In genomic region chr2:152097291-152098032, GRCh38 we compare ENCODE assay signal across 8 cellular contexts. TPM values are rescaled to one million over a fixed set of nuclear protein-coding genes. Genes with fewer than 3 reads are reported as not detected.
DNase-seq lines count a peak whose midpoint lies in the region; ATAC-seq, FAIRE-seq and TF ChIP-seq lines count a peak whose summit lies in the region.

No MANE protein-coding gene starts in this region.

- H3K27me3 Mint-ChIP-seq in activated CD4-positive, alpha-beta T cell treated with anti-CD3 and anti-CD28 coated beads for 36 hours, result peaks cover 42% of the 10 kb centered on the region
- H3K27me3 Mint-ChIP-seq in natural killer cell (ENCODE audit: low read depth in 2 of 2), result peaks cover 29 to 34% of the 10 kb centered on the region in 2 donors

- H3K4me3 Mint-ChIP-seq in activated CD4-positive, alpha-beta T cell treated with anti-CD3 and anti-CD28 coated beads for 36 hours, result peak overlapping the region; percentile 65
- H3K4me3 Mint-ChIP-seq in natural killer cell, result peak overlapping the region; percentile 88

- TF ChIP-seq CTCF in natural killer cell (IDR thresholded peaks at IDR 0.05), result no peak

- peaks cover 15% of the 10 kb centered on the region for H3K4me1 Mint-ChIP-seq in activated CD4-positive, alpha-beta T cell treated with anti-CD3 and anti-CD28 coated beads for 36 hours
- H3K4me1 Mint-ChIP-seq in natural killer cell, result peaks cover 30 to 31% of the 10 kb centered on the region in 2 donors

- H3K9me3 Mint-ChIP-seq in activated CD4-positive, alpha-beta T cell treated with anti-CD3 and anti-CD28 coated beads for 36 hours (ENCODE audit: low read depth), result no peaks in the 10 kb centered on the region
- no peaks in the 10 kb centered on the region for H3K9me3 Mint-ChIP-seq in natural killer cell

- peak overlapping the region; percentile 17 for H3K27ac ChIP-seq in epithelial cell of prostate

- H3K36me3 Mint-ChIP-seq in activated CD4-positive, alpha-beta T cell treated with anti-CD3 and anti-CD28 coated beads for 36 hours (ENCODE audit: low read depth), result no peaks in the 10 kb centered on the region
- H3K36me3 Mint-ChIP-seq in natural killer cell, result no peaks in the 10 kb centered on the region

- no peak overlapping the region for H3K27ac Mint-ChIP-seq in activated CD4-positive, alpha-beta T cell treated with anti-CD3 and anti-CD28 coated beads for 36 hours
- peak overlapping the region in 1 of 2 donors; percentile 43 for H3K27ac Mint-ChIP-seq in natural killer cell

- ATAC-seq in activated CD4-positive, alpha-beta T cell treated with anti-CD3 and anti-CD28 coated beads for 36 hours, result no peak
- ATAC-seq in natural killer cell, result peak in 1 of 3 donors; percentile 8
- ATAC-seq in HG03039 (IDR thresholded peaks at IDR 0.05; ENCODE audit: unreplicated experiment), result no peak

- intact Hi-C loops in activated CD4-positive, alpha-beta T cell treated with anti-CD3 and anti-CD28 coated beads for 36 hours (cut with DNase I, micrococcal nuclease), result no loop called here
- intact Hi-C loops in natural killer cell (cut with micrococcal nuclease), result no loop called here

- FAIRE-seq in RCC 7860 (lab: Jason Lieb, UNC), result no peak

- DNase-seq in activated CD4-positive, alpha-beta T cell treated with anti-CD3 and anti-CD28 coated beads for 36 hours, result no peak
- no peak for DNase-seq in activated CD4-positive, alpha-beta T cell treated with anti-CD3 and anti-CD28 coated beads, Interleukin-2, amount 50 U/mL, for 4 hours
- DNase-seq in RCC 7860 (ENCODE audit: low spot score) (peak; percentile 15), epithelial cell of prostate (ENCODE audit: low read depth, low spot score) (no peak), natural killer cell (no peak), NCI-H446 (lab: John Stamatoyannopoulos, UW) (no peak), epidermal melanocyte (ENCODE audit: insufficient read length, low spot score) (no peak)

- CTCF ChIA-PET in activated CD4-positive, alpha-beta T cell treated with anti-CD3 and anti-CD28 coated beads for 36 hours (lab: Charles Lee), result interaction anchor here (0.6 to 1.2 kb wide), 2 partner anchors 11 to 15 kb away, joined by 3 read pairs; no protein-coding TSS in a partner anchor

- POLR2A ChIA-PET in activated CD4-positive, alpha-beta T cell treated with anti-CD3 and anti-CD28 coated beads for 36 hours (lab: Charles Lee), result no interaction called here

RNA-seq across cellular contexts. Expression of gene CACNB4, which starts 1.4 kb away (rescaled TPM):
- total RNA-seq in activated CD4-positive, alpha-beta T cell treated with anti-CD3 and anti-CD28 coated beads for 36 hours, result under 1 TPM; 0.26 to 0.37 TPM
- total RNA-seq in natural killer cell, result under 1 TPM; 0.56 to 0.93 (median 0.73) TPM
